Comparison of ENCODE assay signal across 7 cellular contexts in the genomic region with DNA sequence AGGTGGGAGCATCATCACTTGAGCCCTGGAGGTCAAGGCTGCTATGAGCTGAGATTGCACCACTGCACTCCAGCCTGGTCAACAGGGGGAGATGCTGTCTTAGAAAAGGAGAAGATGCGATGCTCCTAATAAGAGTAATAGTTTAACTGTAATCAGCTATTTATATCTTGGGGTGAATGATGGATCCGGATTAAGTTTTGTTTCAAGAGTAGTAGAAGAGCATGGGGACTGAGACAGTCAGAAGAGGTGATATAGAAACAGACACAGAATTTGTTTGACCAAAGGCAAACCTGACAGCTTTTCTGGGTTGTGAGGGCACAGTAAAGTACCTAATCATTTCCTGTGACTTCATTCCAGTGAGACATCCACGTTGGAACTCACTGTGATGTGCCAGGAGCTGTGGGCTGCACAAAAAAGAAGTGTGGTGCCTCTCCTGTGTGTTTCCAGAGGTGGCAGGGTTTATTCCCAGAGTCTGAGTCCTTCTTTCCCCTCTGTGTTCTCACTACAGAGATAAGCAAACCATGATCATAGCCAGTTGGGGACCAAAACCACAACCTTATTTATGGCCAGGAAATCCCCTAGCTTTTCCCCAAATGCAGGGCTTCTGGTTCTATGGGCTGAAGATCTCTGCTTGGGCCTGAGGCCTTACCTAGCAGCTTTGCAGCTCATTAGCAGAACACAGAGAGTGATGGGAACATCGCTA.
A peak's percentile ranks its signal among the peaks of the same experiment; 100 is the strongest.
DNase-seq lines count a peak whose midpoint lies in the region; ATAC-seq, FAIRE-seq and TF ChIP-seq lines count a peak whose summit lies in the region.

No MANE protein-coding gene starts in this region.

- TF ChIP-seq EP300 in K562 (IDR thresholded peaks at IDR 0.05; ENCODE audit: low read length) = no peak

- no peak overlapping the region; a peak in 1 of 4 replicates for H3K9ac ChIP-seq in K562 (ENCODE audit: insufficient read depth in 1 of 2, low read depth in 2 of 2, low read length in 2 of 2)
- no peak overlapping the region for H3K9ac ChIP-seq in kidney (ENCODE audit: low read length in 2 of 2)

- TF ChIP-seq CTCF in GM12873 (IDR thresholded peaks at IDR 0.05; ENCODE audit: insufficient read depth, low read depth, low read length, missing control alignments) (peak; percentile 65), K562 (IDR thresholded peaks at IDR 0.05 in 2 of 3, conservative IDR thresholded peaks at IDR 0.05 in 1 of 3; ENCODE audit: insufficient read depth in 2 of 3, low read depth in 1 of 3, low read length in 3 of 3) (peak; percentile 35 to 53 (median 43); a peak in 4 of 6 replicates), coronary artery (IDR thresholded peaks at IDR 0.05) (no peak), kidney (IDR thresholded peaks at IDR 0.05; ENCODE audit: borderline replicate concordance, extremely low read depth, insufficient read depth) (no peak)

- H3K9me1 ChIP-seq in K562 (ENCODE audit: control insufficient read depth, insufficient read depth, low read length) = no peaks in the 10 kb centered on the region

- no peak for TF ChIP-seq POLR2A in K562 (conservative IDR thresholded peaks at IDR 0.05)

- CTCF ChIA-PET in K562 (lab: Yijun Ruan, JAX; ENCODE audit: low intra/inter-chr PET ratio) = interaction anchor here (1.0 kb wide), 1 partner anchor 178 kb away, joined by 4 read pairs; no protein-coding TSS in a partner anchor

- H3K79me2 ChIP-seq in K562 (ENCODE audit: control insufficient read depth, insufficient read depth, low read length) = no peaks in the 10 kb centered on the region

- FAIRE-seq in K562 (lab: Jason Lieb, UNC) = no peak
- no peak for FAIRE-seq in kidney (lab: Jason Lieb, UNC)

- TF ChIP-seq RAD21 in K562 (CRISPR knock-in tag; conservative IDR thresholded peaks at IDR 0.05 in 1 of 2, IDR thresholded peaks at IDR 0.05 in 1 of 2) = peak; percentile 57 to 65

- no peaks in the 10 kb centered on the region for H3K27me3 ChIP-seq in K562 (ENCODE audit: control insufficient read depth in 2 of 2, insufficient read depth in 2 of 2, low read length in 2 of 2)

- H3K36me3 ChIP-seq in K562 (ENCODE audit: control insufficient read depth, insufficient read depth, low read length) (no peaks in the 10 kb centered on the region), kidney (ENCODE audit: control insufficient read depth in 1 of 2, insufficient read depth in 2 of 2, low read length in 2 of 2) (no peaks in the 10 kb centered on the region)

- BruUV-seq in K562 (replicated peaks; lab: Mats Ljungman, UMichigan) = no TSS peak

- no peaks in the 10 kb centered on the region for H3K9me3 ChIP-seq in K562 (replicated peaks; ENCODE audit: control insufficient read depth, insufficient read depth, low read depth, low read length)
- no peaks in the 10 kb centered on the region for H3K9me3 ChIP-seq in kidney (ENCODE audit: control insufficient read depth in 1 of 2, low read length in 2 of 2)

- in situ Hi-C loops in K562 (cut with MboI) = loop anchor here (25.0 kb wide), 1 partner anchor 440 kb away; no protein-coding TSS in a partner anchor

- WGBS in K562 (ENCODE audit: insufficient coverage, low coverage, missing lambda C conversion rate) = 22% methylated on average over 4 of the region's 4 CpGs

- H3K4me2 ChIP-seq in K562 (ENCODE audit: insufficient read depth, low read length) = peak overlapping the region; percentile 32; the same call in 1 of the 2 replicates

- H3K4me3 ChIP-seq in K562 (no peak overlapping the region), coronary artery (no peak overlapping the region), kidney (ENCODE audit: low read length in 2 of 2) (no peak overlapping the region)

- ATAC-seq in GM21367 (IDR thresholded peaks at IDR 0.05; ENCODE audit: unreplicated experiment) (peak; percentile 45), HG03558 (IDR thresholded peaks at IDR 0.05; ENCODE audit: extremely low read depth, unreplicated experiment) (peak; percentile 42), K562 (peak; percentile 66)

- no peak for DNase-seq in K562 (ENCODE audit: extremely low read depth in 1 of 4, low spot score in 3 of 4)
- DNase-seq in coronary artery (ENCODE audit: low spot score) = no peak
- no peak for DNase-seq in kidney
- DNase-seq in DMS153 treated with DMSO at 0.1 percent for 48 hours (lab: John Stamatoyannopoulos, UW; ENCODE audit: unreplicated experiment) = no peak

- no peak overlapping the region for H3K27ac ChIP-seq in K562 (ENCODE audit: extremely low read depth, low read depth, low read length)
- no peak overlapping the region for H3K27ac ChIP-seq in coronary artery
- H3K27ac ChIP-seq in kidney (ENCODE audit: low read depth in 2 of 2, low read length in 2 of 2) = no peak overlapping the region

- H4K20me1 ChIP-seq in K562 (replicated peaks; ENCODE audit: control insufficient read depth, insufficient read depth, low read length) = no peaks in the 10 kb centered on the region

- no peak overlapping the region for H2AFZ ChIP-seq in K562 (ENCODE audit: low read depth, low read length)

- POLR2A ChIA-PET in K562 (lab: Yijun Ruan, JAX) = interaction anchor here (2.3 kb wide), 1 partner anchor 11 kb away, joined by 10 read pairs; no protein-coding TSS in a partner anchor

- H3K4me1 ChIP-seq in K562 (replicated peaks in 1 of 2; ENCODE audit: control insufficient read depth in 2 of 2, insufficient read depth in 2 of 2, low read length in 2 of 2) (peaks cover 0 to 12% of the 10 kb centered on the region in 2 experiments; a peak in 4 of 5 replicates), kidney (ENCODE audit: control insufficient read depth in 1 of 2, insufficient read depth in 1 of 2, low read depth in 1 of 2, low read length in 2 of 2) (peaks cover 0 to under 1% of the 10 kb centered on the region in 2 donors)

- intact Hi-C loops in K562 (cut with micrococcal nuclease) = loop anchor here (2.0 to 5.0 kb wide), 3 partner anchors 180 to 442 kb away; no protein-coding TSS in a partner anchor
- intact Hi-C loops in kidney (cut with DNase I) = no loop called here

TF ChIP-seq in K562, 482 proteins besides CTCF, POLR2A, EP300 and RAD21:
- no peak for TF ChIP-seq DNMT1 (IDR thresholded peaks at IDR 0.05)
- peak in 1 of 2 experiments; percentile 64; a peak in 1 of 4 replicates for TF ChIP-seq RCOR1 (IDR thresholded peaks at IDR 0.05; ENCODE audit: borderline replicate concordance in 1 of 2, low read depth in 2 of 2, low read length in 2 of 2)
- 0 out of 2 replicates have a peak, but pooled peaks have one; percentile 7 for TF ChIP-seq STAG1 (CRISPR knock-in tag; IDR thresholded peaks at IDR 0.05; ENCODE audit: borderline replicate concordance)
- 0 out of 2 replicates have a peak, but pooled peaks have one; percentile 4 for TF ChIP-seq GATA2 (CRISPR knock-in tag; IDR thresholded peaks at IDR 0.05)
- TF ChIP-seq KDM1A (IDR thresholded peaks at IDR 0.05) = peak in 1 of 2 experiments; percentile 43; a peak in 2 of 4 replicates
- peak; percentile 19; the same call in 1 of the 2 replicates for TF ChIP-seq DEAF1 (CRISPR knock-in tag; IDR thresholded peaks at IDR 0.05)
- TF ChIP-seq SMAD1 (IDR thresholded peaks at IDR 0.05; ENCODE audit: low read depth, low read length, partially characterized antibody) = no peak

Comparison
In these comparisons a context has a peak if more than half of its experiments do, and no peak if none do; other contexts are left out.
1. CTCF ChIP-seq: peak in GM12873 (single experiment) and K562 (3 of 3); none in coronary artery (single experiment) and kidney (single experiment).
2. Peak in every context shown above with its lines, with median percentiles within 50 percentile points of each other: ATAC-seq.